Comparison of ENCODE assay signal across 27 cellular contexts in genomic region chr14:58785741-58786140, GRCh38.
"Had no signal": no experiment of that assay in that cellular context is flagged by ENCODE, and none has a peak within 500 bp of the region (broad histone marks: within the 10 kb centered on the region; RNA-seq: fewer than 3 reads in every experiment).

No MANE protein-coding gene starts in this region.

- H3K4me3 Mint-ChIP-seq: activated CD4-positive, alpha-beta memory T cell treated with anti-CD3 and anti-CD28 coated beads, Interleukin-2, amount 10 ng/mL, durations not matched to agents 7 days and 5 days; activated CD4-positive, alpha-beta T cell treated with anti-CD3 and anti-CD28 coated beads for 36 hours; activated naive CD4-positive, alpha-beta T cell treated with anti-CD3 and anti-CD28 coated beads for 36 hours; activated naive CD8-positive, alpha-beta T cell; activated T-helper 17 cell treated with anti-CD3 and anti-CD28 coated beads, Interleukin-2, amount 50 U/mL, for 72 hours; brain had no signal

- H3K4me1 Mint-ChIP-seq: activated CD4-positive, alpha-beta memory T cell treated with anti-CD3 and anti-CD28 coated beads, Interleukin-2, amount 10 ng/mL, durations not matched to agents 7 days and 5 days; activated CD4-positive, alpha-beta T cell treated with anti-CD3 and anti-CD28 coated beads for 36 hours; activated T-helper 17 cell treated with anti-CD3 and anti-CD28 coated beads, Interleukin-2, amount 50 U/mL, for 72 hours had no signal

- H3K27me3 Mint-ChIP-seq: activated CD4-positive, alpha-beta memory T cell treated with anti-CD3 and anti-CD28 coated beads, Interleukin-2, amount 10 ng/mL, durations not matched to agents 7 days and 5 days had no signal

- H3K4me3 ChIP-seq: Peyer's patch, SJCRH30 had no signal

- H3K27ac ChIP-seq: KMS-11, Peyer's patch, RWPE1, SJCRH30, VCaP had no signal

- H3K36me3 ChIP-seq: Peyer's patch, SJCRH30 had no signal

- ATAC-seq: activated CD4-positive, alpha-beta T cell treated with anti-CD3 and anti-CD28 coated beads for 36 hours; activated T-helper 17 cell treated with anti-CD3 and anti-CD28 coated beads, Interleukin-2, amount 50 U/mL, for 72 hours had no signal

- H3K36me3 Mint-ChIP-seq: activated naive CD8-positive, alpha-beta T cell; brain had no signal

- H3K9me3 Mint-ChIP-seq: activated CD4-positive, alpha-beta memory T cell treated with anti-CD3 and anti-CD28 coated beads, Interleukin-2, amount 10 ng/mL, durations not matched to agents 7 days and 5 days; activated naive CD4-positive, alpha-beta T cell treated with anti-CD3 and anti-CD28 coated beads for 36 hours; activated T-helper 17 cell treated with anti-CD3 and anti-CD28 coated beads, Interleukin-2, amount 50 U/mL, for 72 hours had no signal

- H3K27ac Mint-ChIP-seq: activated CD4-positive, alpha-beta memory T cell treated with anti-CD3 and anti-CD28 coated beads, Interleukin-2, amount 10 ng/mL, durations not matched to agents 7 days and 5 days; activated CD4-positive, alpha-beta T cell treated with anti-CD3 and anti-CD28 coated beads for 36 hours; activated naive CD4-positive, alpha-beta T cell treated with anti-CD3 and anti-CD28 coated beads for 36 hours; activated naive CD8-positive, alpha-beta T cell; activated T-helper 17 cell treated with anti-CD3 and anti-CD28 coated beads, Interleukin-2, amount 50 U/mL, for 72 hours had no signal

- H3K4me1 ChIP-seq: SJCRH30 had no signal

- DNase-seq: activated CD4-positive, alpha-beta memory T cell treated with anti-CD3 and anti-CD28 coated beads, Interleukin-2, amount 10 ng/mL, durations not matched to agents 7 days and 5 days; activated CD4-positive, alpha-beta T cell treated with anti-CD3 and anti-CD28 coated beads for 36 hours; activated CD4-positive, alpha-beta T cell treated with anti-CD3 and anti-CD28 coated beads, Interleukin-2, amount 50 U/mL, for 1 hour; activated gamma-delta T cell; activated naive CD4-positive, alpha-beta T cell treated with anti-CD3 and anti-CD28 coated beads for 36 hours; activated T-cell treated with anti-CD3 and anti-CD28 coated beads for 4 hours; activated T-cell treated with anti-CD3 and anti-CD28 coated beads, Interleukin-2, amount 50 U/mL, for 48 hours; amygdala; NCI-H1092 treated with DMSO at 0.1 percent for 48 hours; NCI-H1417 treated with DMSO at 0.1 percent for 48 hours; NCI-H1694; NCI-H2029; NCI-H2107; NCI-H2171 treated with DMSO at 0.1 percent for 48 hours; NCI-H226; NCI-H526; Peyer's patch; Right ventricle myocardium superior; SJCRH30; SK-N-SH; T-helper 1 cell had no signal

- H3K9me3 ChIP-seq: Peyer's patch, SJCRH30, SK-N-SH had no signal
